18 cellular contexts compared by ENCODE assay signal in the genomic region with DNA sequence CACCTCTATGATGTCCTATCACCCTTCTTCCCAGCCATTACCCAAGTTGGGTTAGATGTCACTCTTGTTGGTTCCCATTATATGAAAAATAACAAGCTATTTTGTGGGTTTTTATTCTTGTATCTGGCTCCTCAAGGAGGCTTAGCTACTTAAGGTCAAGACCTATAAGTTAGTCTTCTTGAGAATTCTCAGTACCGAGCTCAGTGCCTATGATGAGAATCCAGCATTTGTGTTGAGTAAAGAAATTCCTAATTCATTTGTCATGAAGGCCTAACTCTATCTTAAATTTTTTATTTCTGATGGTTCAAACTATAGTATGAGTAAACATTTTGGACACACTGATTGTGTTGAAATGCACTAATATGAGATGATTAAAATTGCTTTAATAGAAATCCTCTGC. TPM values are rescaled to one million over a fixed set of nuclear protein-coding genes. Genes with fewer than 3 reads are reported as not detected.
A peak's percentile ranks its signal among the peaks of the same experiment; 100 is the strongest.
DNase-seq lines count a peak whose midpoint lies in the region; ATAC-seq, FAIRE-seq and TF ChIP-seq lines count a peak whose summit lies in the region.
"Had no signal": no experiment of that assay in that cellular context is flagged by ENCODE, and none has a peak within 500 bp of the region (broad histone marks: within the 10 kb centered on the region; RNA-seq: fewer than 3 reads in every experiment).

No MANE protein-coding gene starts in this region.

- POLR2A ChIA-PET in activated CD4-positive, alpha-beta memory T cell treated with anti-CD3 and anti-CD28 coated beads for 36 hours (lab: Charles Lee), result no interaction called here

- no peaks in the 10 kb centered on the region for H3K4me1 Mint-ChIP-seq in activated CD4-positive, alpha-beta memory T cell treated with anti-CD3 and anti-CD28 coated beads for 36 hours (ENCODE audit: low read depth)
- H3K4me1 Mint-ChIP-seq: H9 had no signal

- intact Hi-C loops in activated CD4-positive, alpha-beta memory T cell treated with anti-CD3 and anti-CD28 coated beads for 36 hours (cut with micrococcal nuclease), result no loop called here

- peaks cover 8% of the 10 kb centered on the region for H3K9me3 Mint-ChIP-seq in activated CD4-positive, alpha-beta memory T cell treated with anti-CD3 and anti-CD28 coated beads for 36 hours

- H3K36me3 ChIP-seq in adipocyte (ENCODE audit: control insufficient read depth, insufficient read depth, low read length, severe bottlenecking), result no peaks in the 10 kb centered on the region

- H3K9me3 ChIP-seq in adipocyte (ENCODE audit: control insufficient read depth, low read length), result no peaks in the 10 kb centered on the region
- H3K9me3 ChIP-seq: SJCRH30 had no signal

- H3K27ac Mint-ChIP-seq in activated CD4-positive, alpha-beta memory T cell treated with anti-CD3 and anti-CD28 coated beads for 36 hours, result no peak overlapping the region
- H3K27ac Mint-ChIP-seq: H9 had no signal

- FAIRE-seq in D721Med (lab: Jason Lieb, UNC), result peak; percentile 16
- FAIRE-seq: A549, K562 had no signal

- no peaks in the 10 kb centered on the region for H3K27me3 ChIP-seq in adipocyte (replicated peaks; ENCODE audit: control insufficient read depth, insufficient read depth, low read length)
- H3K27me3 ChIP-seq: SJCRH30 had no signal

- H3K36me3 Mint-ChIP-seq in activated CD4-positive, alpha-beta memory T cell treated with anti-CD3 and anti-CD28 coated beads for 36 hours, result peaks cover 50% of the 10 kb centered on the region

- CTCF ChIA-PET in activated CD4-positive, alpha-beta memory T cell treated with anti-CD3 and anti-CD28 coated beads for 36 hours (lab: Charles Lee), result interaction anchor here (1.5 kb wide), 1 partner anchor 21 kb away, joined by 4 read pairs; no protein-coding TSS in a partner anchor

- H3K4me1 ChIP-seq in adipocyte (ENCODE audit: control insufficient read depth, insufficient read depth, low read length), result no peaks in the 10 kb centered on the region
- H3K4me1 ChIP-seq: A549, SJCRH30 had no signal

- DNase-seq in D721Med (ENCODE audit: insufficient read length, low spot score), result no peak
- DNase-seq in adipocyte (ENCODE audit: low read depth), result peak; percentile 36
- DNase-seq in fibroblast of mammary gland (ENCODE audit: low read depth), result peak; percentile 58
- DNase-seq in retinal pigment epithelial cell (ENCODE audit: low read depth), result peak; percentile 52
- DNase-seq in activated CD4-positive, alpha-beta memory T cell treated with anti-CD3 and anti-CD28 coated beads for 36 hours, result no peak
- no peak for DNase-seq in NCI-H2196 (lab: John Stamatoyannopoulos, UW; ENCODE audit: unreplicated experiment)
- DNase-seq: COR-L47, H9, MV-4-11, NCI-H1436, NCI-H2029, NCI-H2171, NCI-H774, PC-3, SJCRH30 had no signal

- H3K27me3 Mint-ChIP-seq in activated CD4-positive, alpha-beta memory T cell treated with anti-CD3 and anti-CD28 coated beads for 36 hours, result no peaks in the 10 kb centered on the region

- H3K4me3 ChIP-seq in adipocyte (ENCODE audit: low read length) (no peak overlapping the region), fibroblast of mammary gland (ENCODE audit: control insufficient read depth, low read depth, low read length) (no peak overlapping the region), retinal pigment epithelial cell (ENCODE audit: low read length) (no peak overlapping the region)
- H3K4me3 ChIP-seq: A549, K562, SJCRH30 had no signal

- ATAC-seq in GM19035 (IDR thresholded peaks at IDR 0.05; ENCODE audit: unreplicated experiment), result no peak
- ATAC-seq: A549, K562, PC-3 had no signal

- H3K9ac ChIP-seq in adipocyte (ENCODE audit: low read length), result no peak overlapping the region

- no peak for TF ChIP-seq CTCF in D721Med (IDR thresholded peaks at IDR 0.05; ENCODE audit: insufficient read depth, missing control alignments)
- TF ChIP-seq CTCF in fibroblast of mammary gland (conservative IDR thresholded peaks at IDR 0.05; ENCODE audit: control insufficient read depth, insufficient read depth, low read depth, low read length), result no peak
- no peak for TF ChIP-seq CTCF in retinal pigment epithelial cell (conservative IDR thresholded peaks at IDR 0.05; ENCODE audit: low read depth, low read length)

- no peak overlapping the region for H3K4me3 Mint-ChIP-seq in activated CD4-positive, alpha-beta memory T cell treated with anti-CD3 and anti-CD28 coated beads for 36 hours
- H3K4me3 Mint-ChIP-seq: H9 had no signal

RNA-seq across cellular contexts. Expression of gene NUF2, which starts 15.9 kb away (rescaled TPM):
- total RNA-seq in activated CD4-positive, alpha-beta memory T cell treated with anti-CD3 and anti-CD28 coated beads for 36 hours, result 10 to 100 TPM; 66.3 to 67.4 TPM

Comparison
In these comparisons a context has a peak if more than half of its experiments do, and no peak if none do; other contexts are left out.
1. DNase-seq: peak in adipocyte (single experiment), fibroblast of mammary gland (single experiment) and retinal pigment epithelial cell (single experiment); none in D721Med (single experiment), activated CD4-positive, alpha-beta memory T cell treated with anti-CD3 and anti-CD28 coated beads for 36 hours (single experiment) and NCI-H2196 (single experiment).